ENCODE assay signal across 16 cellular contexts in genomic region chr12:897386-897785, GRCh38. TPM values are rescaled to one million over a fixed set of nuclear protein-coding genes. Genes with fewer than 3 reads are reported as not detected.
A peak's percentile ranks its signal among the peaks of the same experiment; 100 is the strongest.
DNase-seq lines count a peak whose midpoint lies in the region; ATAC-seq and TF ChIP-seq lines count a peak whose summit lies in the region.
"Had no signal": no experiment of that assay in that cellular context is flagged by ENCODE, and none has a peak within 500 bp of the region (broad histone marks: within the 10 kb centered on the region; RNA-seq: fewer than 3 reads in every experiment).

No MANE protein-coding gene starts in this region.

- TF ChIP-seq RAD21 in IMR-90 (IDR thresholded peaks at IDR 0.05; ENCODE audit: low read length): no peak

- peaks cover 3% of the 10 kb centered on the region; the same call in 1 of the 2 replicates for H3K4me1 ChIP-seq in IMR-90 (ENCODE audit: control insufficient read depth, insufficient read depth, low read length)
- no peaks in the 10 kb centered on the region for H3K4me1 ChIP-seq in ectodermal cell (ENCODE audit: control insufficient read depth, insufficient read depth, low read length)
- peaks cover 16 to 19% of the 10 kb centered on the region in 2 donors for H3K4me1 ChIP-seq in thoracic aorta (ENCODE audit: control insufficient read depth in 1 of 2, low read depth in 2 of 2)
- H3K4me1 ChIP-seq in PC-3 (ENCODE audit: insufficient read depth, low read length): no peaks in the 10 kb centered on the region

- H3K4me3 ChIP-seq in IMR-90 (ENCODE audit: insufficient read depth, low read depth, low read length): no peak overlapping the region
- no peak overlapping the region for H3K4me3 ChIP-seq in ectodermal cell (ENCODE audit: insufficient read depth, low read depth, low read length)
- H3K4me3 ChIP-seq in thoracic aorta: no peak overlapping the region
- no peak overlapping the region for H3K4me3 ChIP-seq in PC-3 (ENCODE audit: low read length)

- no peaks in the 10 kb centered on the region for H3K27me3 Mint-ChIP-seq in nephron progenitor cell (ENCODE audit: low read depth, poor library complexity)

- no peak overlapping the region for H3K56ac ChIP-seq in IMR-90 (ENCODE audit: extremely low read depth, insufficient read depth, low read length)

- H2AK5ac ChIP-seq in IMR-90 (ENCODE audit: low read depth, low read length): no peak overlapping the region

- ATAC-seq in IMR-90 (ENCODE audit: low read depth) (no peak), thoracic aorta (ENCODE audit: insufficient number of reproducible peaks, low FRiP score, low read depth) (no peak), PC-3 (no peak)
- ATAC-seq: HepG2 had no signal

- POLR2A ChIA-PET in IMR-90 (lab: Charles Lee; ENCODE audit: unreplicated experiment) (no interaction called here), PC-3 (lab: Charles Lee; ENCODE audit: unreplicated experiment) (no interaction called here)

- no peak overlapping the region for H2BK120ac ChIP-seq in IMR-90 (ENCODE audit: low read depth, low read length)

- no peak overlapping the region for H3K4me2 ChIP-seq in IMR-90 (ENCODE audit: low read depth, low read length)
- no peak overlapping the region for H3K4me2 ChIP-seq in PC-3 (ENCODE audit: low read length)

- H3K27ac ChIP-seq in IMR-90 (ENCODE audit: insufficient read depth, low read length) (no peak overlapping the region), ectodermal cell (ENCODE audit: insufficient read depth, low read depth, low read length, poor library complexity, severe bottlenecking) (peak overlapping the region; percentile 16), thoracic aorta (peak overlapping the region; percentile 44 to 77), PC-3 (ENCODE audit: low read length) (no peak overlapping the region)
- H3K27ac ChIP-seq: C4-2B, RWPE1 had no signal

- H3K9me2 ChIP-seq in PC-3 (replicated peaks; ENCODE audit: low read length): no peaks in the 10 kb centered on the region

- no peak overlapping the region for H4K8ac ChIP-seq in IMR-90 (ENCODE audit: low read depth in 2 of 2, low read length in 2 of 2)

- no peak for TF ChIP-seq POLR2A in IMR-90 (IDR thresholded peaks at IDR 0.05; ENCODE audit: low read depth, low read length)

- 100% methylated on average over 1 of the region's 4 CpGs; no CpG with 5 or more reads in 1 of the 2 experiments for WGBS in IMR-90 (ENCODE audit: extremely low coverage in 2 of 2, insufficient read length in 1 of 2), 2 experiments
- 87 to 90% methylated on average over 4 of the region's 4 CpGs for WGBS in ectodermal cell, 2 experiments

- no peak overlapping the region for H2AK9ac ChIP-seq in IMR-90 (replicated peaks; ENCODE audit: low read depth, low read length, poor library complexity)

- peaks cover 39% of the 10 kb centered on the region for H3K36me3 ChIP-seq in IMR-90 (ENCODE audit: control insufficient read depth, insufficient read depth, low read length)
- peaks cover 47% of the 10 kb centered on the region for H3K36me3 ChIP-seq in ectodermal cell (ENCODE audit: control insufficient read depth, insufficient read depth, low read length)
- H3K36me3 ChIP-seq in thoracic aorta: peaks cover 30% of the 10 kb centered on the region
- H3K36me3 ChIP-seq in PC-3 (ENCODE audit: low read depth, low read length): peaks cover 35% of the 10 kb centered on the region

- H3K9ac ChIP-seq in IMR-90 (ENCODE audit: low read depth, low read length) (no peak overlapping the region), PC-3 (ENCODE audit: low read length) (no peak overlapping the region)

- H2BK15ac ChIP-seq in IMR-90 (ENCODE audit: low read depth, low read length): no peak overlapping the region

- H3K9me3 Mint-ChIP-seq in nephron progenitor cell: no peaks in the 10 kb centered on the region

- H4K20me1 ChIP-seq in IMR-90 (ENCODE audit: insufficient read depth, low read length) (no peaks in the 10 kb centered on the region), PC-3 (ENCODE audit: low read length) (no peaks in the 10 kb centered on the region)

- H3K9me1 ChIP-seq in IMR-90 (ENCODE audit: insufficient read depth, low read length): peaks cover 6% of the 10 kb centered on the region; the same call in 1 of the 2 replicates

- DNase-seq in NCI-H2171 treated with DMSO at 0.1 percent for 48 hours (lab: John Stamatoyannopoulos, UW): peak; percentile 47
- DNase-seq in NCI-H2171 (lab: John Stamatoyannopoulos, UW): no peak
- no peak for DNase-seq in IMR-90
- DNase-seq in thoracic aorta (ENCODE audit: low spot score): no peak
- DNase-seq in PC-3: no peak
- no peak for DNase-seq in activated CD4-positive, alpha-beta T cell treated with anti-CD3 and anti-CD28 coated beads for 1 hour
- no peak for DNase-seq in nephron progenitor cell
- DNase-seq: Karpas-422; NCI-H187 treated with DMSO at 0.1 percent for 48 hours; NCI-H526; NK-92 treated with Interleukin-12 subunit alpha and Interleukin-12 subunit beta, amount 100 ng/mL, for 24 hours; OCI-M1 had no signal

- H3K4me3 Mint-ChIP-seq in nephron progenitor cell: no peak overlapping the region

- dilution Hi-C loops in IMR-90 (cut with HindIII; ENCODE audit: low sequenced_read_pairs, unreplicated experiment): no loop called here

- H3K79me1 ChIP-seq in IMR-90 (ENCODE audit: low read depth in 1 of 2, low read length in 2 of 2): peaks cover 9 to 35% of the 10 kb centered on the region in 2 experiments; a peak in 3 of 4 replicates

- no peak overlapping the region for H3K27ac Mint-ChIP-seq in nephron progenitor cell

- in situ Hi-C loops in IMR-90 (cut with MboI; ENCODE audit: low sequenced_read_pairs): no loop called here

- no peaks in the 10 kb centered on the region for H3K9me3 ChIP-seq in IMR-90 (ENCODE audit: control insufficient read depth, insufficient read depth, low read length)
- H3K9me3 ChIP-seq in ectodermal cell (ENCODE audit: control insufficient read depth, low read length): no peaks in the 10 kb centered on the region
- H3K9me3 ChIP-seq in thoracic aorta: no peaks in the 10 kb centered on the region
- H3K9me3 ChIP-seq in PC-3 (ENCODE audit: low read length): no peaks in the 10 kb centered on the region

- no peak overlapping the region for H2AFZ ChIP-seq in IMR-90 (replicated peaks; ENCODE audit: low read length, poor library complexity)
- H2AFZ ChIP-seq in PC-3 (ENCODE audit: low read length): no peak overlapping the region

- no peak overlapping the region for H3K23ac ChIP-seq in IMR-90 (ENCODE audit: low read depth, low read length)

- BruUV-seq in IMR-90 (replicated peaks; lab: Mats Ljungman, UMichigan) (no TSS peak), PC-3 (replicated peaks; lab: Mats Ljungman, UMichigan) (no TSS peak)

- H2BK5ac ChIP-seq in IMR-90 (ENCODE audit: low read depth, low read length, poor library complexity, severe bottlenecking): peak overlapping the region; percentile 3

- H4K5ac ChIP-seq in IMR-90 (ENCODE audit: low read depth, low read length): no peak overlapping the region

- H2BK20ac ChIP-seq in IMR-90 (ENCODE audit: low read depth, low read length): no peak overlapping the region

- CTCF ChIA-PET in IMR-90 (lab: Yijun Ruan, JAX) (interaction anchor here (1.2 kb wide), 1 partner anchor 10 kb away, joined by 4 read pairs; no protein-coding TSS in a partner anchor), PC-3 (lab: Charles Lee) (no interaction called here)

- peaks cover 8% of the 10 kb centered on the region for H3K4me1 Mint-ChIP-seq in nephron progenitor cell

- H3K14ac ChIP-seq in IMR-90 (replicated peaks; ENCODE audit: low read depth, low read length): no peak overlapping the region

- no peak overlapping the region for H3K18ac ChIP-seq in IMR-90 (ENCODE audit: low read depth, low read length)

- no peaks in the 10 kb centered on the region for H3K27me3 ChIP-seq in IMR-90 (ENCODE audit: control insufficient read depth, insufficient read depth, low read length)
- no peaks in the 10 kb centered on the region for H3K27me3 ChIP-seq in ectodermal cell (ENCODE audit: control insufficient read depth, insufficient read depth, low read length, poor library complexity, severe bottlenecking)
- no peaks in the 10 kb centered on the region for H3K27me3 ChIP-seq in thoracic aorta (replicated peaks; ENCODE audit: insufficient read depth)
- H3K27me3 ChIP-seq in PC-3 (ENCODE audit: low read length): no peaks in the 10 kb centered on the region

- TF ChIP-seq CTCF in IMR-90 (conservative IDR thresholded peaks at IDR 0.05; ENCODE audit: low read depth, low read length): no peak
- TF ChIP-seq CTCF in thoracic aorta (IDR thresholded peaks at IDR 0.05): no peak
- no peak for TF ChIP-seq CTCF in PC-3 (conservative IDR thresholded peaks at IDR 0.05; ENCODE audit: low read depth, low read length)
- TF ChIP-seq CTCF in nephron progenitor cell (IDR thresholded peaks at IDR 0.05): no peak

- no peaks in the 10 kb centered on the region for H3K79me2 ChIP-seq in PC-3 (ENCODE audit: low read length)

- peaks cover 67% of the 10 kb centered on the region for H3K36me3 Mint-ChIP-seq in nephron progenitor cell (ENCODE audit: low read depth)

- peak overlapping the region; percentile 51; the same call in 1 of the 2 replicates for H3K4ac ChIP-seq in IMR-90 (ENCODE audit: low read depth, low read length)

- no peak overlapping the region for H4K91ac ChIP-seq in IMR-90 (ENCODE audit: insufficient read depth, low read depth, low read length)

- H3F3A ChIP-seq in PC-3 (ENCODE audit: low read length, unreplicated experiment): no peaks in the 10 kb centered on the region

- intact Hi-C loops in IMR-90 (cut with micrococcal nuclease): loop anchor here (10.0 kb wide), 1 partner anchor 323 kb away; no protein-coding TSS in a partner anchor
- intact Hi-C loops in PC-3 (cut with micrococcal nuclease): no loop called here

TF ChIP-seq in IMR-90, 13 proteins besides CTCF, POLR2A, EP300 and RAD21:
- TF ChIP-seq RFX5 (IDR thresholded peaks at IDR 0.05; ENCODE audit: low read depth, low read length) (no peak), SMC3 (IDR thresholded peaks at IDR 0.05; ENCODE audit: low read depth, low read length) (no peak), MXI1 (IDR thresholded peaks at IDR 0.05; ENCODE audit: borderline replicate concordance, low read depth, low read length) (no peak), CHD1 (IDR thresholded peaks at IDR 0.05; ENCODE audit: low read depth, low read length) (no peak), MAZ (IDR thresholded peaks at IDR 0.05; ENCODE audit: borderline replicate concordance, low read depth, low read length) (no peak), MAFK (IDR thresholded peaks at IDR 0.05; ENCODE audit: low read depth, low read length) (no peak), NFE2L2 (IDR thresholded peaks at IDR 0.05; ENCODE audit: low read depth, low read length) (no peak)

RNA-seq across cellular contexts. Expression of gene RAD52, which starts 52.1 kb away (rescaled TPM):
- total RNA-seq in IMR-90 (2012; rRNA removed): 9.7 and 11.3 TPM in 2 replicates
- 9.3 and 10.7 TPM in 2 replicates for polyA plus RNA-seq in IMR-90 (2012; rRNA removed)
- 3.9 and 5.7 TPM in 2 replicates for polyA plus RNA-seq in IMR-90 (2012; cell fraction: cytosol; rRNA removed)
- 42.8 and 44.2 TPM in 2 replicates for polyA plus RNA-seq in IMR-90 (2012; cell fraction: nucleus; rRNA removed; ENCODE audit: low replicate concordance)
- 35.4 TPM for polyA plus RNA-seq in ectodermal cell (2013, experiment 1 of 4)
- polyA plus RNA-seq in ectodermal cell (2013, experiment 2 of 4): 26.7 TPM
- 25.8 TPM for polyA plus RNA-seq in ectodermal cell (2013, experiment 3 of 4)
- polyA plus RNA-seq in ectodermal cell (2013, experiment 4 of 4): 33.2 TPM
- 10 to 100 TPM; 21.5 to 21.9 TPM for total RNA-seq in thoracic aorta
- total RNA-seq in PC-3 (2014; rRNA removed): 17.4 and 19.3 TPM in 2 replicates

Comparison
In these comparisons a context has a peak if more than half of its experiments do, and no peak if none do; other contexts are left out.
1. H3K27ac ChIP-seq: peak in ectodermal cell (single experiment) and thoracic aorta (2 of 2); none in IMR-90 (single experiment) and PC-3 (single experiment).